ENCODE assay signal across 10 cellular contexts in genomic region chrX:116961872-116962582, GRCh38.
DNase-seq lines count a peak whose midpoint lies in the region; ATAC-seq and TF ChIP-seq lines count a peak whose summit lies in the region.
"Had no signal": no experiment of that assay in that cellular context is flagged by ENCODE, and none has a peak within 500 bp of the region (broad histone marks: within the 10 kb centered on the region; RNA-seq: fewer than 3 reads in every experiment).

No MANE protein-coding gene starts in this region.

- ATAC-seq in GM18867 (IDR thresholded peaks at IDR 0.05; ENCODE audit: unreplicated experiment) (no peak), HG02588 (IDR thresholded peaks at IDR 0.05; ENCODE audit: unreplicated experiment) (no peak)
- ATAC-seq: naive thymus-derived CD8-positive, alpha-beta T cell had no signal

- intact Hi-C loops in PC-9 (cut with micrococcal nuclease; ENCODE audit: unreplicated experiment): loop anchor here (1.0 kb wide), 1 partner anchor 757 kb away; no protein-coding TSS in a partner anchor
- intact Hi-C loops in tibial artery (cut with DNase I; ENCODE audit: low total_unique reads): no loop called here

- H3K9ac ChIP-seq in GM23248: no peak overlapping the region

- H3K9me3 ChIP-seq in GM23248 (ENCODE audit: low read depth) (no peaks in the 10 kb centered on the region), PC-9 (ENCODE audit: insufficient read depth, low read depth) (no peaks in the 10 kb centered on the region), tibial artery (no peaks in the 10 kb centered on the region)

- DNase-seq in AG08395 (ENCODE audit: low spot score) (peak; percentile 30), GM23248 (peak; percentile 43), PC-9 (no peak), inferior parietal cortex (ENCODE audit: extremely low spot score) (peak; percentile 1), tibial artery (no peak), NCI-H2107 (lab: John Stamatoyannopoulos, UW) (no peak)
- DNase-seq: naive thymus-derived CD8-positive, alpha-beta T cell; stimulated activated CD4-positive, alpha-beta T cell treated with anti-CD3 and anti-CD28 coated beads, Interleukin-12 subunit alpha, Interleukin-12 subunit beta, amount 100 ng/mL, for 4 hours had no signal

- CTCF ChIA-PET in PC-9 (lab: Charles Lee): interaction anchor here (0.7 to 1.0 kb wide), 5 partner anchors 9 to 1001 kb away, joined by 3 to 15 read pairs (median 4); no protein-coding TSS in a partner anchor

- no peaks in the 10 kb centered on the region for H3K4me1 ChIP-seq in GM23248 (ENCODE audit: insufficient read depth)
- no peaks in the 10 kb centered on the region; the same call in 1 of the 2 replicates for H3K4me1 ChIP-seq in PC-9 (replicated peaks; ENCODE audit: insufficient read depth)
- H3K4me1 ChIP-seq in tibial artery: no peaks in the 10 kb centered on the region

- H3K9me2 ChIP-seq in GM23248 (ENCODE audit: insufficient read depth): no peaks in the 10 kb centered on the region
- H3K9me2 ChIP-seq in PC-9 (ENCODE audit: insufficient read depth): no peaks in the 10 kb centered on the region; the same call in 1 of the 2 replicates

- POLR2A ChIA-PET in PC-9 (lab: Charles Lee; ENCODE audit: unreplicated experiment): no interaction called here

- H2AFZ ChIP-seq in GM23248: no peak overlapping the region
- H2AFZ ChIP-seq in PC-9: no peak overlapping the region

- TF ChIP-seq CTCF in PC-9 (conservative IDR thresholded peaks at IDR 0.05) (peak; percentile 60), tibial artery (IDR thresholded peaks at IDR 0.05) (no peak)

- no peak overlapping the region for H3K4me3 ChIP-seq in GM23248
- H3K4me3 ChIP-seq in PC-9: no peak overlapping the region
- no peak overlapping the region for H3K4me3 ChIP-seq in tibial artery

- H3F3A ChIP-seq in GM23248 (ENCODE audit: insufficient read depth) (no peaks in the 10 kb centered on the region), PC-9 (ENCODE audit: insufficient read depth, low read depth) (no peaks in the 10 kb centered on the region)

- H3K27me3 ChIP-seq in GM23248 (replicated peaks; ENCODE audit: insufficient read depth) (no peaks in the 10 kb centered on the region), PC-9 (ENCODE audit: insufficient read depth, low read depth) (no peaks in the 10 kb centered on the region), tibial artery (no peaks in the 10 kb centered on the region)

- in situ Hi-C loops in GM23248 (cut with MboI): loop anchor here (25.0 kb wide), 2 partner anchors 475 to 750 kb away; no protein-coding TSS in a partner anchor

- H3K4me2 ChIP-seq in GM23248 (ENCODE audit: unreplicated experiment) (no peak overlapping the region), PC-9 (no peak overlapping the region)

- H3K36me3 ChIP-seq in GM23248 (ENCODE audit: low read depth) (no peaks in the 10 kb centered on the region), PC-9 (ENCODE audit: low read depth) (no peaks in the 10 kb centered on the region), tibial artery (no peaks in the 10 kb centered on the region)

- H4K20me1 ChIP-seq in GM23248 (ENCODE audit: insufficient read depth): no peaks in the 10 kb centered on the region
- H4K20me1 ChIP-seq in PC-9 (ENCODE audit: insufficient read depth): no peaks in the 10 kb centered on the region

- no TSS peak for BruUV-seq in PC-9 (replicated peaks; lab: Mats Ljungman, UMichigan)

- H3K27ac ChIP-seq in GM23248 (no peak overlapping the region), PC-9 (no peak overlapping the region), tibial artery (no peak overlapping the region)

- H3K79me2 ChIP-seq in GM23248 (ENCODE audit: insufficient read depth): no peaks in the 10 kb centered on the region
- H3K79me2 ChIP-seq in PC-9 (ENCODE audit: low read depth): no peaks in the 10 kb centered on the region

- 14 to 21% methylated on average over 4 to 6 of the region's 7 CpGs for WGBS in GM23248 (ENCODE audit: low coverage in 1 of 2, low lambda C conversion rate in 2 of 2, missing lambda C conversion rate in 2 of 2), 2 experiments

Comparison
In these comparisons a context has a peak if more than half of its experiments do, and no peak if none do; other contexts are left out.
1. DNase-seq: peak in AG08395 (single experiment), GM23248 (single experiment) and inferior parietal cortex (single experiment); none in PC-9 (0 of 2), tibial artery (0 of 2) and NCI-H2107 (single experiment).